Comparison of ENCODE assay signal across 12 cellular contexts in the genomic region with DNA sequence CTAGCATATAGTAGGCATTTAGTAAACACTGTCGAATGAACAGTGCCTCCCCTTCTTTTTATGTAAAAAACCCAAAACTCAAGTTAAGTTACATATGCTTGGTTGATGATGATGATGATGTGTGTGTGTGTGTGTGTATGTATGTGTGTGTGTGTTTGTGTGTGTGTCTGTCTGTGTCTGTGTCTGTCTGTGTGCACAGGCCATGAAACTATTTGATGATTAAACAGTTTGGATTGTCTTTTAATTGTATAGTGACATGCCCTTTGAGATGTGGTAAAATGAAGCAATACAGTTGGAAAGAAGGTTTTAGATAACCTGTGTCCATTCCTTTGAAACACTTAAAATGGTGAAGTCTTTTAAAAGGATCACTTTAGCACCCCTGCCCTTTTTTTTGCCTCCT.
DNase-seq lines count a peak whose midpoint lies in the region; ATAC-seq, FAIRE-seq and TF ChIP-seq lines count a peak whose summit lies in the region.
"Had no signal": no experiment of that assay in that cellular context is flagged by ENCODE, and none has a peak within 500 bp of the region (broad histone marks: within the 10 kb centered on the region; RNA-seq: fewer than 3 reads in every experiment).

No MANE protein-coding gene starts in this region.

- H3K4me1 ChIP-seq in left ventricle myocardium inferior (peaks cover 77% of the 10 kb centered on the region), heart right ventricle (peaks cover 17 to 86% (median 67%) of the 10 kb centered on the region in 9 donors), HepG2 (ENCODE audit: insufficient read depth, low read length) (peaks cover 75% of the 10 kb centered on the region)

- peaks cover 67% of the 10 kb centered on the region for H4K20me1 ChIP-seq in HepG2 (ENCODE audit: insufficient read depth, low read length)

- H3K9me3 ChIP-seq in left ventricle myocardium inferior (replicated peaks), result no peaks in the 10 kb centered on the region
- H3K9me3 ChIP-seq in heart right ventricle, result no peaks in the 10 kb centered on the region
- no peaks in the 10 kb centered on the region for H3K9me3 ChIP-seq in HepG2 (ENCODE audit: low read length)
- H3K9me3 ChIP-seq: esophagus muscularis mucosa had no signal

- H3K4me2 ChIP-seq in HepG2 (ENCODE audit: low read depth, low read length), result peak overlapping the region; percentile 37; the same call in 1 of the 2 replicates

- TF ChIP-seq RAD21 in HepG2 (CRISPR knock-in tag; IDR thresholded peaks at IDR 0.05), result no peak

- peaks cover 96% of the 10 kb centered on the region for H3K79me2 ChIP-seq in HepG2 (ENCODE audit: insufficient read depth, low read length)

- H3K36me3 ChIP-seq in left ventricle myocardium inferior, result no peaks in the 10 kb centered on the region
- peaks cover 0 to 4% (median 0%) of the 10 kb centered on the region in 9 donors for H3K36me3 ChIP-seq in heart right ventricle
- peaks cover 7 to 35% of the 10 kb centered on the region in 2 experiments for H3K36me3 ChIP-seq in HepG2 (replicated peaks in 1 of 2; ENCODE audit: control insufficient read depth in 1 of 2, insufficient read depth in 2 of 2, low read length in 2 of 2)
- H3K36me3 ChIP-seq: esophagus muscularis mucosa had no signal

- no peak for TF ChIP-seq POLR2A in HepG2 (IDR thresholded peaks at IDR 0.05; ENCODE audit: insufficient read depth in 1 of 2, low read depth in 2 of 2, low read length in 2 of 2)

- FAIRE-seq in HepG2 (lab: Jason Lieb, UNC), result peak; percentile 80

- H3K4me3 ChIP-seq in left ventricle myocardium inferior (no peak overlapping the region), heart right ventricle (no peak overlapping the region), HepG2 (replicated peaks in 1 of 3; ENCODE audit: insufficient read depth in 1 of 3, low read depth in 2 of 3, low read length in 3 of 3) (no peak overlapping the region)
- H3K4me3 ChIP-seq: esophagus muscularis mucosa had no signal

- CTCF ChIA-PET in HepG2 (lab: Yijun Ruan, JAX; ENCODE audit: low intra/inter-chr PET ratio, low total read pairs), result no interaction called here

- no peaks in the 10 kb centered on the region for H3K27me3 ChIP-seq in left ventricle myocardium inferior (ENCODE audit: low read depth)
- H3K27me3 ChIP-seq in heart right ventricle, result no peaks in the 10 kb centered on the region
- no peaks in the 10 kb centered on the region for H3K27me3 ChIP-seq in HepG2 (ENCODE audit: control insufficient read depth in 1 of 2, insufficient read depth in 2 of 2, low read length in 2 of 2)
- H3K27me3 ChIP-seq: esophagus muscularis mucosa had no signal

- no TSS peak for BruUV-seq in HepG2 (replicated peaks; lab: Mats Ljungman, UMichigan)

- H3K27ac ChIP-seq in left ventricle myocardium inferior (replicated peaks), result peak overlapping the region; percentile 5
- H3K27ac ChIP-seq in heart right ventricle, result no peak overlapping the region
- H3K27ac ChIP-seq in cingulate gyrus (ENCODE audit: low read depth, low read length), result peak overlapping the region; percentile 62
- H3K27ac ChIP-seq in HepG2 (ENCODE audit: extremely low read length, insufficient read depth, low read length), result peak overlapping the region; percentile 45
- H3K27ac ChIP-seq: esophagus muscularis mucosa had no signal

- in situ Hi-C loops in HepG2 (cut with HindIII; ENCODE audit: extremely low pct_ligation_motif_present, low pct_unique_long_range_greater_than_20kb), result no loop called here

- intact Hi-C loops in left ventricle myocardium inferior (cut with micrococcal nuclease), result no loop called here
- intact Hi-C loops in heart right ventricle (cut with DNase I), result no loop called here
- intact Hi-C loops in HepG2 (cut with micrococcal nuclease; ENCODE audit: unreplicated experiment), result loop anchor here (2.0 kb wide), 1 partner anchor 36 kb away; no protein-coding TSS in a partner anchor

- peak; percentile 18 to 63; a peak in 2 of 4 replicates for TF ChIP-seq EP300 in HepG2 (IDR thresholded peaks at IDR 0.05; ENCODE audit: low read depth in 2 of 2, low read length in 2 of 2)
- TF ChIP-seq EP300 in HepG2 (CRISPR knock-in tag; IDR thresholded peaks at IDR 0.05; ENCODE audit: borderline replicate concordance), result no peak

- POLR2A ChIA-PET in HepG2 (lab: Yijun Ruan, JAX), result no interaction called here

- ATAC-seq in heart right ventricle (no peak), HepG2 (peak; percentile 35), GM21529 (IDR thresholded peaks at IDR 0.05; ENCODE audit: unreplicated experiment) (no peak)

- 94 to 95% methylated on average over 1 of the region's 1 CpG for WGBS in heart right ventricle, 2 donors
- 58% methylated on average over 1 of the region's 1 CpG for WGBS in HepG2 (ENCODE audit: low lambda C conversion rate)

- no peak overlapping the region for H3K9ac ChIP-seq in HepG2 (ENCODE audit: insufficient read depth, low read depth, low read length)

- no peak for TF ChIP-seq CTCF in left ventricle myocardium inferior (IDR thresholded peaks at IDR 0.05; ENCODE audit: borderline replicate concordance)
- TF ChIP-seq CTCF in heart right ventricle (IDR thresholded peaks at IDR 0.05), result no peak
- TF ChIP-seq CTCF in HepG2 (CRISPR knock-in tag; IDR thresholded peaks at IDR 0.05), result no peak

- no peak overlapping the region for H2AFZ ChIP-seq in HepG2 (ENCODE audit: low read length)

- DNase-seq in left ventricle myocardium inferior (no peak), heart right ventricle (no peak), HepG2 (ENCODE audit: low spot score) (peak; percentile 79), cerebellum (ENCODE audit: low spot score) (no peak), NCI-H1436 (lab: John Stamatoyannopoulos, UW) (no peak), NCI-H2227 treated with DMSO at 0.1 percent for 48 hours (lab: John Stamatoyannopoulos, UW) (no peak)
- DNase-seq: activated CD8-positive, alpha-beta memory T cell treated with anti-CD3 and anti-CD28 coated beads, Interleukin-2, amount 50 U/mL, for 4 hours; NCI-H2081 treated with DMSO at 0.1 percent for 48 hours; stimulated activated CD4-positive, alpha-beta T cell treated with anti-CD3 and anti-CD28 coated beads, Interleukin-4, amount 100 ng/mL, for 1 hour had no signal

TF ChIP-seq in HepG2, 621 proteins besides CTCF, POLR2A, EP300 and RAD21 (continues in another document):
- TF ChIP-seq SKI (IDR thresholded peaks at IDR 0.05; ENCODE audit: partially characterized antibody) (peak; percentile 88), ETV5 (CRISPR knock-in tag; IDR thresholded peaks at IDR 0.05; ENCODE audit: borderline replicate concordance) (no peak), NFRKB (IDR thresholded peaks at IDR 0.05) (0 out of 2 replicates have a peak, but pooled peaks have one; percentile 25), FOSL2 (CRISPR knock-in tag; IDR thresholded peaks at IDR 0.05) (peak; percentile 23; the same call in 1 of the 2 replicates), MAFK (conservative IDR thresholded peaks at IDR 0.05 in 1 of 2, IDR thresholded peaks at IDR 0.05 in 1 of 2; ENCODE audit: low read length in 2 of 2) (peak; percentile 23 to 45; a peak in 2 of 4 replicates), TBX3 (IDR thresholded peaks at IDR 0.05; ENCODE audit: borderline replicate concordance) (peak; percentile 83; the same call in 1 of the 2 replicates), ATF7 (IDR thresholded peaks at IDR 0.05) (peak; percentile 57; the same call in 1 of the 2 replicates), ATF7 (CRISPR knock-in tag; IDR thresholded peaks at IDR 0.05) (no peak), MAFF (IDR thresholded peaks at IDR 0.05; ENCODE audit: low read depth, low read length) (0 out of 2 replicates have a peak, but pooled peaks have one; percentile 32), HNF4G (IDR thresholded peaks at IDR 0.05; ENCODE audit: borderline replicate concordance, low read depth, low read length) (peak; percentile 36; the same call in 1 of the 2 replicates), HNF4G (CRISPR knock-in tag; IDR thresholded peaks at IDR 0.05; ENCODE audit: borderline replicate concordance, low read depth) (no peak), ZSCAN22 (CRISPR knock-in tag; IDR thresholded peaks at IDR 0.05) (no peak), FOXA1 (IDR thresholded peaks at IDR 0.05) (peak; percentile 50; the same call in 1 of the 2 replicates), FOXA1 (CRISPR knock-in tag; IDR thresholded peaks at IDR 0.05) (no peak), CREB1 (IDR thresholded peaks at IDR 0.05) (peak; percentile 56), CREB1 (CRISPR knock-in tag; IDR thresholded peaks at IDR 0.05) (0 out of 2 replicates have a peak, but pooled peaks have one; percentile 32), CEBPB (IDR thresholded peaks at IDR 0.05; ENCODE audit: borderline replicate concordance, low read depth, low read length) (peak; percentile 83), NR2F6 (IDR thresholded peaks at IDR 0.05) (no peak), NR2F6 (CRISPR knock-in tag; IDR thresholded peaks at IDR 0.05) (no peak)
- TF ChIP-seq, protein P1, sequence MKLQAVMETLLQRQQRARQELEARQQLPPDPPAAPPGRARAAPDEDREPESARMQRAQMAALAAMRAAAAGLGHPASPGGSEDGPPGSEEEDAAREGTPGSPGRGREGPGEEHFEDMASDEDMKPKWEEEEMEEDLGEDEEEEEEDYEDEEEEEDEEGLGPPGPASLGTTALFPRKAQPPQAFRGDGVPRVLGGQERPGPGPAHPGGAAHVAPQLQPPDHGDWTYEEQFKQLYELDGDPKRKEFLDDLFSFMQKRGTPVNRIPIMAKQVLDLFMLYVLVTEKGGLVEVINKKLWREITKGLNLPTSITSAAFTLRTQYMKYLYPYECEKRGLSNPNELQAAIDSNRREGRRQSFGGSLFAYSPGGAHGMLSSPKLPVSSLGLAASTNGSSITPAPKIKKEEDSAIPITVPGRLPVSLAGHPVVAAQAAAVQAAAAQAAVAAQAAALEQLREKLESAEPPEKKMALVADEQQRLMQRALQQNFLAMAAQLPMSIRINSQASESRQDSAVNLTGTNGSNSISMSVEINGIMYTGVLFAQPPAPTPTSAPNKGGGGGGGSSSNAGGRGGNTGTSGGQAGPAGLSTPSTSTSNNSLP (IDR thresholded peaks at IDR 0.05; ENCODE audit: low read depth, low read length), result peak; percentile 88
- TF ChIP-seq, protein P2, sequence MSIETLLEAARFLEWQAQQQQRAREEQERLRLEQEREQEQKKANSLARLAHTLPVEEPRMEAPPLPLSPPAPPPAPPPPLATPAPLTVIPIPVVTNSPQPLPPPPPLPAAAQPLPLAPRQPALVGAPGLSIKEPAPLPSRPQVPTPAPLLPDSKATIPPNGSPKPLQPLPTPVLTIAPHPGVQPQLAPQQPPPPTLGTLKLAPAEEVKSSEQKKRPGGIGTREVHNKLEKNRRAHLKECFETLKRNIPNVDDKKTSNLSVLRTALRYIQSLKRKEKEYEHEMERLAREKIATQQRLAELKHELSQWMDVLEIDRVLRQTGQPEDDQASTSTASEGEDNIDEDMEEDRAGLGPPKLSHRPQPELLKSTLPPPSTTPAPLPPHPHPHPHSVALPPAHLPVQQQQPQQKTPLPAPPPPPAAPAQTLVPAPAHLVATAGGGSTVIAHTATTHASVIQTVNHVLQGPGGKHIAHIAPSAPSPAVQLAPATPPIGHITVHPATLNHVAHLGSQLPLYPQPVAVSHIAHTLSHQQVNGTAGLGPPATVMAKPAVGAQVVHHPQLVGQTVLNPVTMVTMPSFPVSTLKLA (IDR thresholded peaks at IDR 0.05), result peak; percentile 50

Comparison
In these comparisons a context has a peak if more than half of its experiments do, and no peak if none do; other contexts are left out.
1. H3K27ac ChIP-seq: peak in left ventricle myocardium inferior (single experiment), cingulate gyrus (single experiment) and HepG2 (single experiment); none in heart right ventricle (0 of 10).